In the genomic region with DNA sequence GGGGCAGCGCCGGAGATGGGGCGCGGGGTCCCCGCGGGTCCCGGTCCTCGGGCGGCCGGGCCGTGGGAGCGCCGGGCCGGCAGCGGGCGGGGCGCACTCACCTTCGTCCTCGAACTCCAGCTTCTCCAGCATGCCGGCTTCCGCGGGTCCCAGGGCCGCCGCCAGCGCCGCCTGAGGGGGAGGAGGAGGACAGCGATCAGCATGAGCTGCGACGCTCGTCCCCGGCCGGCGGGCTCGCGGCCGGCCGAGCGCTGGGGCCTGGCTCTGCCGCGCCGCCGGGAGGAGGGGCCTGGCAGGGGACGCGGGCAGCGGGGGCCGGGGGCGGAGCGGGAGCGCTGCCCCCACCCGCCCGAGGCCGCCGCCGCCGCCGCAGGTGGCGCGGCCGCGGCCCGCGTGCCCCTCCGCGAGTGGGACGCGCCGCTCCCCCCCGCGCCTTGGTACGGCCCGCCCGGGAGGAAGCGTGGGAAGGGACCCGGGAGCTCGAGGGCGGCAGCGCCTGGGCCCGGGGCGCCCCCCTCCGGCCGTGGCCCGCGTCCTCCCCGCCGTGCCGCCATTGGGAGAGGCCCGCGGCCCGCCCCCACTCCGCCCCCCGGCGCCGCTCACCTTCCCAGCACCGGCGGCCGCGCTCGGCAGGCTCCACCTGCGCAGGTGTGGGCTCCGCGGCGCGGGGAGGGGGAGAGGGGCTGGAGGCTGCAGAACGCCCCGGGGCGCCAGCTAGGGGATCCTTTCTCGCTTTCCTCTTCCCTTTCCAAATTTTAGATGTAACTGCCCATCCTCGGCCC, we compare ENCODE assay signal across 8 cellular contexts.
DNase-seq lines count a peak whose midpoint lies in the region; ATAC-seq, FAIRE-seq and TF ChIP-seq lines count a peak whose summit lies in the region.

No MANE protein-coding gene starts in this region.

- peak overlapping the region; percentile 93 for H3K27ac ChIP-seq in neutrophil
- peak overlapping the region; percentile 91 for H3K27ac ChIP-seq in suprapubic skin

- H3K27me3 ChIP-seq in neutrophil (peaks cover 12% of the 10 kb centered on the region), suprapubic skin (no peaks in the 10 kb centered on the region)

- H3K36me3 Mint-ChIP-seq in IgD-negative memory B cell = peaks cover under 1% of the 10 kb centered on the region

- H3K27ac Mint-ChIP-seq in IgD-negative memory B cell = peak overlapping the region; percentile 93 to 100 (median 99)

- FAIRE-seq in frontal cortex (lab: Jason Lieb, UNC) = no peak

- H3K4me1 Mint-ChIP-seq in IgD-negative memory B cell = peaks cover 15 to 22% (median 16%) of the 10 kb centered on the region in 3 donors

- no peaks in the 10 kb centered on the region for H3K9me3 ChIP-seq in neutrophil
- H3K9me3 ChIP-seq in suprapubic skin = no peaks in the 10 kb centered on the region

- no peaks in the 10 kb centered on the region for H3K36me3 ChIP-seq in neutrophil
- no peaks in the 10 kb centered on the region for H3K36me3 ChIP-seq in suprapubic skin

- H3K4me3 ChIP-seq in neutrophil (ENCODE audit: low read depth in 1 of 2, low read length in 1 of 2) = peak overlapping the region; percentile 82 to 89
- H3K4me3 ChIP-seq in suprapubic skin = peak overlapping the region; percentile 80

- DNase-seq in EL = peak; percentile 79
- peak; percentile 83 for DNase-seq in activated gamma-delta T cell treated with anti-CD3 and anti-CD28 coated beads, Interleukin-2, amount 50 U/mL, for 16 hours (ENCODE audit: low read depth)
- peak; percentile 83 to 85 for DNase-seq in frontal cortex (ENCODE audit: low spot score in 2 of 2)
- DNase-seq in suprapubic skin (ENCODE audit: low spot score in 2 of 2) = peak in 1 of 2 donors; percentile 85

- TF ChIP-seq EP300 in suprapubic skin (IDR thresholded peaks at IDR 0.05) = no peak

- WGBS in suprapubic skin = 0% methylated on average over 4 of the region's 108 CpGs

- TF ChIP-seq POLR2A in Raji (IDR thresholded peaks at IDR 0.05; ENCODE audit: insufficient read depth, low read depth, low read length) (peak; percentile 9), suprapubic skin (IDR thresholded peaks at IDR 0.05) (peak in 1 of 2 donors; percentile 24)

- peak overlapping the region; percentile 96 to 100 (median 99) for H3K4me3 Mint-ChIP-seq in IgD-negative memory B cell

- H3K4me1 ChIP-seq in neutrophil (ENCODE audit: control insufficient read depth in 1 of 2, insufficient read depth in 1 of 2, low read depth in 1 of 2, low read length in 1 of 2) (peaks cover 24 to 28% of the 10 kb centered on the region in 2 experiments), suprapubic skin (peaks cover 16% of the 10 kb centered on the region)

- ATAC-seq in GM21576 (IDR thresholded peaks at IDR 0.05; ENCODE audit: unreplicated experiment) = peak; percentile 68

- no peaks in the 10 kb centered on the region for H3K27me3 Mint-ChIP-seq in IgD-negative memory B cell

- peaks cover 0 to 4% (median 3%) of the 10 kb centered on the region in 3 donors for H3K9me3 Mint-ChIP-seq in IgD-negative memory B cell

- TF ChIP-seq CTCF in neutrophil (IDR thresholded peaks at IDR 0.05) (peak; percentile 53), suprapubic skin (IDR thresholded peaks at IDR 0.05) (peak in 1 of 2 donors; percentile 36)
